ENCODE assay signal across 8 cellular contexts in genomic region chr10:100186813-100187212, GRCh38. TPM values are rescaled to one million over a fixed set of nuclear protein-coding genes. Genes with fewer than 3 reads are reported as not detected.
DNase-seq lines count a peak whose midpoint lies in the region; ATAC-seq and TF ChIP-seq lines count a peak whose summit lies in the region.

No MANE protein-coding gene starts in this region.

- H3K27me3 ChIP-seq in body of pancreas (no peaks in the 10 kb centered on the region), lung (ENCODE audit: control insufficient read depth, insufficient read depth) (no peaks in the 10 kb centered on the region), thymus (ENCODE audit: control insufficient read depth, insufficient read depth) (no peaks in the 10 kb centered on the region)

- peak; percentile 70 for DNase-seq in DMS 273 (lab: John Stamatoyannopoulos, UW; ENCODE audit: unreplicated experiment)
- no peak for DNase-seq in DMS 273 treated with DMSO at 0.1 percent for 48 hours (lab: John Stamatoyannopoulos, UW)
- peak in 1 of 4 donors; percentile 9 for DNase-seq in body of pancreas
- DNase-seq in lung (ENCODE audit: low spot score): no peak

- TF ChIP-seq CTCF in body of pancreas (IDR thresholded peaks at IDR 0.05) (no peak), lung (IDR thresholded peaks at IDR 0.05; ENCODE audit: control extremely low read depth, extremely low read depth) (no peak)

- H3K9me3 ChIP-seq in body of pancreas: no peaks in the 10 kb centered on the region
- no peaks in the 10 kb centered on the region for H3K9me3 ChIP-seq in lung (ENCODE audit: control insufficient read depth in 2 of 2, insufficient read depth in 1 of 2, low read length in 1 of 2)
- H3K9me3 ChIP-seq in thymus (ENCODE audit: control insufficient read depth): no peaks in the 10 kb centered on the region

- H3K4me3 ChIP-seq in body of pancreas (peak overlapping the region; percentile 70 to 95), lung (no peak overlapping the region), thymus (ENCODE audit: low read length) (peak overlapping the region; percentile 86)

- 56 to 67% methylated on average over 14 of the region's 14 CpGs for WGBS in body of pancreas, 2 donors
- WGBS in lung, 2 donors: 57 to 60% methylated on average over 14 of the region's 14 CpGs
- WGBS in thymus: 81% methylated on average over 14 of the region's 14 CpGs

- H3K36me3 ChIP-seq in body of pancreas (replicated peaks in 1 of 2; ENCODE audit: insufficient read depth in 1 of 2, low read depth in 2 of 2): no peaks in the 10 kb centered on the region
- H3K36me3 ChIP-seq in lung (ENCODE audit: control insufficient read depth in 2 of 2, insufficient read depth in 2 of 2, low read length in 2 of 2): peaks cover 8 to 14% of the 10 kb centered on the region in 2 donors
- H3K36me3 ChIP-seq in thymus (ENCODE audit: control insufficient read depth, insufficient read depth): peaks cover 15% of the 10 kb centered on the region

- no peak for ATAC-seq in body of pancreas
- ATAC-seq in lung (ENCODE audit: insufficient read depth, low FRiP score): no peak
- ATAC-seq in GM21786 (IDR thresholded peaks at IDR 0.05; ENCODE audit: unreplicated experiment): no peak
- no peak for ATAC-seq in HG03159 (IDR thresholded peaks at IDR 0.05; ENCODE audit: unreplicated experiment)

- peaks cover 23% of the 10 kb centered on the region for H3K4me1 ChIP-seq in body of pancreas
- H3K4me1 ChIP-seq in lung (ENCODE audit: control insufficient read depth in 2 of 2, insufficient read depth in 2 of 2, low read length in 2 of 2): peaks cover 6% of the 10 kb centered on the region in 2 donors
- H3K4me1 ChIP-seq in thymus (ENCODE audit: control insufficient read depth, insufficient read depth, low read length): peaks cover 12% of the 10 kb centered on the region

- TF ChIP-seq POLR2A in body of pancreas (IDR thresholded peaks at IDR 0.05): no peak

- H3K27ac ChIP-seq in body of pancreas: peak overlapping the region; percentile 25 to 84 (median 80)
- H3K27ac ChIP-seq in lung (ENCODE audit: low read depth in 1 of 2, low read length in 1 of 2): peak overlapping the region; percentile 60 to 70
- peak overlapping the region; percentile 25 for H3K27ac ChIP-seq in thymus (ENCODE audit: low read depth)

- intact Hi-C loops in body of pancreas (cut with DNase I): no loop called here

TF ChIP-seq in PFSK-1, 5 proteins besides CTCF, POLR2A, EP300 and RAD21:
- TF ChIP-seq SIN3A (IDR thresholded peaks at IDR 0.05; ENCODE audit: borderline replicate concordance, insufficient read depth, low read length): peak; percentile 33; the same call in 1 of the 2 replicates
- no peak for TF ChIP-seq TAF1 (IDR thresholded peaks at IDR 0.05; ENCODE audit: borderline replicate concordance, insufficient read depth, low read length)

RNA-seq across cellular contexts. Expression of gene ERLIN1, which starts 1.0 kb away (rescaled TPM):
- 36.2 TPM for polyA plus RNA-seq in PFSK-1 (2012; ENCODE audit: insufficient read length, low read depth)
- total RNA-seq in body of pancreas: 10 to 100 TPM in 1 of 2 donors, 1 to 10 TPM in 1; 3.6 to 14.3 TPM
- 10 to 100 TPM; 24.6 to 29.9 TPM for total RNA-seq in lung
- 10 to 100 TPM in 1 of 2 donors, 1 to 10 TPM in 1; 5.8 to 38.1 TPM for polyA plus RNA-seq in lung
- 8.2 TPM for polyA plus RNA-seq in thymus

RNA-seq across cellular contexts. Expression of gene CHUK, which starts 42.6 kb away (rescaled TPM):
- 10.2 TPM for polyA plus RNA-seq in PFSK-1 (2012; ENCODE audit: insufficient read length, low read depth)
- 10 to 100 TPM in 1 of 2 donors, 1 to 10 TPM in 1; 8.6 to 13.7 TPM for total RNA-seq in body of pancreas
- total RNA-seq in lung: 10 to 100 TPM; 19.6 to 27.8 TPM
- 10 to 100 TPM; 11.1 to 19.3 TPM for polyA plus RNA-seq in lung
- polyA plus RNA-seq in thymus: 12.9 TPM

Comparison
In these comparisons a context has a peak if more than half of its experiments do, and no peak if none do; other contexts are left out.
1. H3K27ac ChIP-seq: peak in every context shown above with its lines; median percentile 80 in body of pancreas; 65 in lung; 25 in thymus.